8 cellular contexts compared by ENCODE assay signal in genomic region chr6:25278557-25278913, GRCh38. TPM values are rescaled to one million over a fixed set of nuclear protein-coding genes. Genes with fewer than 3 reads are reported as not detected.
DNase-seq lines count a peak whose midpoint lies in the region; ATAC-seq, FAIRE-seq and TF ChIP-seq lines count a peak whose summit lies in the region.

No MANE protein-coding gene starts in this region.

- no peaks in the 10 kb centered on the region for H3K36me3 ChIP-seq in tibial artery

- no peaks in the 10 kb centered on the region for H3K27me3 ChIP-seq in tibial artery

- no peaks in the 10 kb centered on the region for H3K9me3 ChIP-seq in tibial artery

- peak overlapping the region; percentile 82 to 89 for H3K27ac ChIP-seq in tibial artery

- DNase-seq in AG08395 (ENCODE audit: low spot score) (peak; percentile 14), astrocyte of the cerebellum (ENCODE audit: low read depth) (no peak), left colon (no peak), tibial artery (no peak), RCC 7860 (ENCODE audit: low spot score) (no peak), NCI-H1105 (lab: John Stamatoyannopoulos, UW) (no peak)

- FAIRE-seq in RCC 7860 (lab: Jason Lieb, UNC) = no peak

- intact Hi-C loops in left colon (cut with DNase I, micrococcal nuclease) = no loop called here
- intact Hi-C loops in tibial artery (cut with DNase I; ENCODE audit: low total_unique reads) = loop anchor here (2.0 kb wide), 1 partner anchor 210 kb away; no protein-coding TSS in a partner anchor

- TF ChIP-seq CTCF in astrocyte of the cerebellum (IDR thresholded peaks at IDR 0.05; ENCODE audit: low read depth, low read length, missing control alignments) = no peak
- no peak for TF ChIP-seq CTCF in tibial artery (IDR thresholded peaks at IDR 0.05)

- H3K4me3 ChIP-seq in astrocyte of the cerebellum (ENCODE audit: low read depth, low read length) (peak overlapping the region; percentile 74), tibial artery (peak overlapping the region; percentile 72 to 91)

- H3K4me1 ChIP-seq in tibial artery = peaks cover 0 to 46% (median 13%) of the 10 kb centered on the region in 4 donors

- ATAC-seq in GM19328 (IDR thresholded peaks at IDR 0.05; ENCODE audit: unreplicated experiment) (peak; percentile 10), HG03520 (IDR thresholded peaks at IDR 0.05; ENCODE audit: unreplicated experiment) (peak; percentile 27), left colon (peak; percentile 12)

- in situ Hi-C loops in astrocyte of the cerebellum (cut with HindIII; ENCODE audit: low sequenced_read_pairs) = no loop called here

RNA-seq across cellular contexts. Expression of gene CARMIL1, which starts 0.6 kb away (rescaled TPM):
- 10 to 100 TPM; 56.3 to 58.7 TPM for total RNA-seq in left colon
